29 cellular contexts compared by ENCODE assay signal in the genomic region with DNA sequence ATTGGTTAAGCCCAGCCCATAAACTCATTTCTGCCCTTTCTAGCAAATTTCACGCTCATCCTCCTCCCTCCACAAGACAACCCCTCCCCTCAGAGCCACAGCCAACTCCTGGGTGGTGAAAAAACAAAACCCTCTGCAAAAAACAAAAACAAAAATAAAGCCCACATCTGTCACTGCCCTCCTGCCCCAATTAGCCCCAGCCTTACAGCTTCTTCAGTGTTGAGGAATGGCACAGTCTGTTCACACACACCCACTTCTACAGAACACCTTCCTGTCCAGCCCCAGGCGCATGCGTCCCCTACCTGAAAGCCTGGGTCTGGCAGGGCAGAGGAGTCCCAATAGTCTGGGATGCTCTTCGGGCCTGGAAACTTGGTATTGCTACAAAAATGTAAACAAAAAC.
"Had no signal": no experiment of that assay in that cellular context is flagged by ENCODE, and none has a peak within 500 bp of the region (broad histone marks: within the 10 kb centered on the region; RNA-seq: fewer than 3 reads in every experiment).

No MANE protein-coding gene starts in this region.

- H3K27ac ChIP-seq: breast epithelium, heart left ventricle, parathyroid adenoma, psoas muscle, sigmoid colon, uterus, WERI-Rb-1 had no signal

- H3K36me3 Mint-ChIP-seq: type B pancreatic cell had no signal

- H3K27me3 Mint-ChIP-seq: activated CD4-positive, alpha-beta memory T cell treated with anti-CD3 and anti-CD28 coated beads for 36 hours; activated CD4-positive, alpha-beta T cell treated with anti-CD3 and anti-CD28 coated beads, Interleukin-2, amount 10 ng/mL, durations not matched to agents 24 days and 14 days; activated naive CD4-positive, alpha-beta T cell treated with anti-CD3 and anti-CD28 coated beads, Interleukin-2, amount 10 ng/mL, durations not matched to agents 7 days and 5 days; naive B cell; stimulated activated naive CD8-positive, alpha-beta T cell treated with anti-CD3 and anti-CD28 coated beads, Interleukin-15, amount 100 ng/mL, for 72 hours; type B pancreatic cell had no signal

- H3K36me3 ChIP-seq: breast epithelium, uterus, WERI-Rb-1 had no signal

- H3K27me3 ChIP-seq: breast epithelium, heart left ventricle, sigmoid colon, uterus had no signal

- H3K27ac Mint-ChIP-seq: activated CD4-positive, alpha-beta memory T cell treated with anti-CD3 and anti-CD28 coated beads for 36 hours; activated CD4-positive, alpha-beta T cell treated with anti-CD3 and anti-CD28 coated beads, Interleukin-2, amount 10 ng/mL, durations not matched to agents 24 days and 14 days; activated naive CD4-positive, alpha-beta T cell treated with anti-CD3 and anti-CD28 coated beads, Interleukin-2, amount 10 ng/mL, durations not matched to agents 7 days and 5 days; endodermal cell; mesothelial cell of epicardium; stimulated activated naive CD8-positive, alpha-beta T cell treated with anti-CD3 and anti-CD28 coated beads, Interleukin-15, amount 100 ng/mL, for 72 hours; type B pancreatic cell had no signal

- H3K9me3 Mint-ChIP-seq: activated CD4-positive, alpha-beta memory T cell treated with anti-CD3 and anti-CD28 coated beads for 36 hours; activated CD4-positive, alpha-beta T cell treated with anti-CD3 and anti-CD28 coated beads, Interleukin-2, amount 10 ng/mL, durations not matched to agents 24 days and 14 days; activated naive CD4-positive, alpha-beta T cell treated with anti-CD3 and anti-CD28 coated beads, Interleukin-2, amount 10 ng/mL, durations not matched to agents 7 days and 5 days; endodermal cell; mesothelial cell of epicardium; naive B cell; neural crest cell; stimulated activated naive CD8-positive, alpha-beta T cell treated with anti-CD3 and anti-CD28 coated beads, Interleukin-15, amount 100 ng/mL, for 72 hours; type B pancreatic cell had no signal

- H3K4me1 ChIP-seq: breast epithelium, parathyroid adenoma, psoas muscle, sigmoid colon, uterus had no signal

- H3K9me3 ChIP-seq: breast epithelium, heart left ventricle, psoas muscle, sigmoid colon, uterus had no signal

- ATAC-seq: activated CD4-positive, CD25-positive, alpha-beta regulatory T cell treated with anti-CD3 and anti-CD28 coated beads, Interleukin-2, amount 50 U/mL, for 24 hours; esophagus mucosa; heart left ventricle; stimulated activated naive CD8-positive, alpha-beta T cell treated with anti-CD3 and anti-CD28 coated beads, Interleukin-15, amount 100 ng/mL, for 72 hours had no signal

- H3K4me3 ChIP-seq: breast epithelium, heart left ventricle, psoas muscle, sigmoid colon, uterus had no signal

- H3K4me3 Mint-ChIP-seq: activated CD4-positive, alpha-beta memory T cell treated with anti-CD3 and anti-CD28 coated beads for 36 hours; activated CD4-positive, alpha-beta T cell treated with anti-CD3 and anti-CD28 coated beads, Interleukin-2, amount 10 ng/mL, durations not matched to agents 24 days and 14 days; activated naive CD4-positive, alpha-beta T cell treated with anti-CD3 and anti-CD28 coated beads, Interleukin-2, amount 10 ng/mL, durations not matched to agents 7 days and 5 days; endodermal cell; mesothelial cell of epicardium; naive B cell; neural crest cell; stimulated activated naive CD8-positive, alpha-beta T cell treated with anti-CD3 and anti-CD28 coated beads, Interleukin-15, amount 100 ng/mL, for 72 hours; type B pancreatic cell had no signal

- DNase-seq: activated CD4-positive, alpha-beta memory T cell treated with anti-CD3 and anti-CD28 coated beads for 36 hours; activated CD4-positive, alpha-beta T cell treated with anti-CD3 and anti-CD28 coated beads, Interleukin-2, amount 10 ng/mL, durations not matched to agents 24 days and 14 days; activated effector memory CD4-positive, alpha-beta T cell treated with anti-CD3 and anti-CD28 coated beads, Interleukin-2, amount 50 U/mL, for 16 hours; activated naive CD4-positive, alpha-beta T cell treated with anti-CD3 and anti-CD28 coated beads, Interleukin-2, amount 10 ng/mL, durations not matched to agents 7 days and 5 days; activated T-cell treated with anti-CD3 and anti-CD28 coated beads, Interleukin-2, amount 50 U/mL, for 48 hours; central memory CD4-positive, alpha-beta T cell; endodermal cell; foreskin fibroblast; heart left ventricle; hypothalamus; naive B cell; nucleus accumbens; psoas muscle; sigmoid colon; small intestine; stimulated activated CD4-positive, alpha-beta T cell treated with anti-CD3 and anti-CD28 coated beads, Interleukin-1b, Interleukin-23, amount 100 ng/mL, for 48 hours; stimulated activated CD4-positive, alpha-beta T cell treated with anti-CD3 and anti-CD28 coated beads, Interleukin-4, amount 100 ng/mL, for 4 hours; stimulated activated naive CD8-positive, alpha-beta T cell treated with anti-CD3 and anti-CD28 coated beads, Interleukin-15, amount 100 ng/mL, for 72 hours; substantia nigra; T-helper 9 cell; uterus; WERI-Rb-1 had no signal

- H3K4me1 Mint-ChIP-seq: endodermal cell; neural crest cell; stimulated activated naive CD8-positive, alpha-beta T cell treated with anti-CD3 and anti-CD28 coated beads, Interleukin-15, amount 100 ng/mL, for 72 hours had no signal
